In genomic region chr1:157196245-157196543, GRCh38 we compare ENCODE assay signal across 2 cellular contexts.
TF ChIP-seq lines count a peak whose summit lies in the region.

No MANE protein-coding gene starts in this region.

TF ChIP-seq in HCT116, 20 proteins besides CTCF, POLR2A, EP300 and RAD21:
- TF ChIP-seq ELF1 (IDR thresholded peaks at IDR 0.05; ENCODE audit: borderline replicate concordance, low read depth) (no peak), ZFX (IDR thresholded peaks at IDR 0.05) (no peak), CEBPB (IDR thresholded peaks at IDR 0.05; ENCODE audit: low read depth) (no peak), POLR2AphosphoS5 (IDR thresholded peaks at IDR 0.05; ENCODE audit: low read depth, low read length) (no peak), REST (IDR thresholded peaks at IDR 0.05; ENCODE audit: low read depth) (no peak), ZNF274 (IDR thresholded peaks at IDR 0.05; ENCODE audit: low read depth, low read length) (no peak), ZBTB33 (IDR thresholded peaks at IDR 0.05; ENCODE audit: extremely low read depth, insufficient replicate concordance, low read length) (no peak), SIN3A (IDR thresholded peaks at IDR 0.05; ENCODE audit: low read depth) (no peak), JUND (IDR thresholded peaks at IDR 0.05) (no peak), SP1 (IDR thresholded peaks at IDR 0.05; ENCODE audit: low read depth) (no peak), EZH2 (IDR thresholded peaks at IDR 0.05) (no peak)

TF ChIP-seq in GM12878, 131 proteins besides CTCF, POLR2A, EP300 and RAD21:
- TF ChIP-seq RBBP5 (conservative IDR thresholded peaks at IDR 0.05) (no peak), ZBTB33 (IDR thresholded peaks at IDR 0.05) (no peak), RELA (IDR thresholded peaks at IDR 0.05; ENCODE audit: borderline replicate concordance, partially characterized antibody) (no peak), RAD51 (IDR thresholded peaks at IDR 0.05) (no peak), MYC (IDR thresholded peaks at IDR 0.05; ENCODE audit: insufficient read depth, insufficient read length, insufficient replicate concordance, low read length, severe bottlenecking) (no peak)
TF ChIP-seq in GM12878: peak in this region for 0.
